Comparison of ENCODE assay signal across 8 cellular contexts in genomic region chr2:101152195-101153076, GRCh38. TPM values are rescaled to one million over a fixed set of nuclear protein-coding genes. Genes with fewer than 3 reads are reported as not detected.
A peak's percentile ranks its signal among the peaks of the same experiment; 100 is the strongest.
DNase-seq lines count a peak whose midpoint lies in the region; ATAC-seq and TF ChIP-seq lines count a peak whose summit lies in the region.

No MANE protein-coding gene starts in this region.

- no peaks in the 10 kb centered on the region for H3K9me3 ChIP-seq in BLaER1

- no peaks in the 10 kb centered on the region for H3K36me3 ChIP-seq in BLaER1

- H3K27ac ChIP-seq in BLaER1 (no peak overlapping the region), foreskin keratinocyte (no peak overlapping the region)

- peak; percentile 37 for DNase-seq in NCI-H2227 (lab: John Stamatoyannopoulos, UW; ENCODE audit: unreplicated experiment)
- DNase-seq in activated CD8-positive, alpha-beta memory T cell treated with anti-CD3 and anti-CD28 coated beads, Interleukin-2, amount 10 ng/mL, durations not matched to agents 7 days and 5 days: no peak
- DNase-seq in foreskin keratinocyte: peak in 1 of 2 donors; percentile 56
- peak; percentile 17 for DNase-seq in natural killer cell
- no peak for DNase-seq in mesenteric fat pad (ENCODE audit: low spot score)

- ATAC-seq in GM18508 (IDR thresholded peaks at IDR 0.05; ENCODE audit: insufficient read depth, unreplicated experiment) (peak; percentile 76), HG03045 (IDR thresholded peaks at IDR 0.05; ENCODE audit: unreplicated experiment) (peak; percentile 57), foreskin keratinocyte (no peak), natural killer cell (peak; percentile 64 to 72 (median 65))
- ATAC-seq in activated CD8-positive, alpha-beta memory T cell treated with anti-CD3 and anti-CD28 coated beads, Interleukin-2, amount 10 ng/mL, durations not matched to agents 7 days and 5 days: no peak

- CTCF ChIA-PET in activated CD8-positive, alpha-beta memory T cell treated with anti-CD3 and anti-CD28 coated beads, Interleukin-2, amount 10 ng/mL, durations not matched to agents 7 days and 5 days (lab: Charles Lee): interaction anchor here (1.0 to 3.3 kb wide), 3 partner anchors 117 to 149 kb away, joined by 3 to 10 read pairs (median 5); no protein-coding TSS in a partner anchor

- H3K27me3 Mint-ChIP-seq in activated CD8-positive, alpha-beta memory T cell treated with anti-CD3 and anti-CD28 coated beads, Interleukin-2, amount 10 ng/mL, durations not matched to agents 7 days and 5 days: peaks cover 63% of the 10 kb centered on the region
- H3K27me3 Mint-ChIP-seq in natural killer cell (ENCODE audit: low read depth in 2 of 2): peaks cover 18 to 25% of the 10 kb centered on the region in 2 donors

- H3K4me1 ChIP-seq in BLaER1: peaks cover 33% of the 10 kb centered on the region
- peaks cover 6% of the 10 kb centered on the region for H3K4me1 ChIP-seq in foreskin keratinocyte

- peak overlapping the region; percentile 96 for H3K4me2 ChIP-seq in BLaER1

- H3K9me3 Mint-ChIP-seq in activated CD8-positive, alpha-beta memory T cell treated with anti-CD3 and anti-CD28 coated beads, Interleukin-2, amount 10 ng/mL, durations not matched to agents 7 days and 5 days (ENCODE audit: low read depth): no peaks in the 10 kb centered on the region
- no peaks in the 10 kb centered on the region for H3K9me3 Mint-ChIP-seq in natural killer cell

- no peaks in the 10 kb centered on the region for H3K36me3 Mint-ChIP-seq in activated CD8-positive, alpha-beta memory T cell treated with anti-CD3 and anti-CD28 coated beads, Interleukin-2, amount 10 ng/mL, durations not matched to agents 7 days and 5 days
- no peaks in the 10 kb centered on the region for H3K36me3 Mint-ChIP-seq in natural killer cell

- H3K4me3 ChIP-seq in BLaER1: peak overlapping the region; percentile 74

- intact Hi-C loops in natural killer cell (cut with micrococcal nuclease): loop anchor here (1.0 to 5.0 kb wide), 2 partner anchors 115 to 140 kb away; no protein-coding TSS in a partner anchor

- peak overlapping the region; percentile 74 for H3K9ac ChIP-seq in BLaER1

- TF ChIP-seq CTCF in foreskin keratinocyte (conservative IDR thresholded peaks at IDR 0.05): peak; percentile 86
- TF ChIP-seq CTCF in natural killer cell (IDR thresholded peaks at IDR 0.05): peak; percentile 52

- H3K27ac Mint-ChIP-seq in activated CD8-positive, alpha-beta memory T cell treated with anti-CD3 and anti-CD28 coated beads, Interleukin-2, amount 10 ng/mL, durations not matched to agents 7 days and 5 days: no peak overlapping the region
- peak overlapping the region; percentile 51 to 71 for H3K27ac Mint-ChIP-seq in natural killer cell

- H3K27me3 ChIP-seq in BLaER1: peaks cover 36% of the 10 kb centered on the region
- H3K27me3 ChIP-seq in foreskin keratinocyte: no peaks in the 10 kb centered on the region

- H3K4me3 Mint-ChIP-seq in activated CD8-positive, alpha-beta memory T cell treated with anti-CD3 and anti-CD28 coated beads, Interleukin-2, amount 10 ng/mL, durations not matched to agents 7 days and 5 days: peak overlapping the region; percentile 70
- H3K4me3 Mint-ChIP-seq in natural killer cell: peak overlapping the region; percentile 84

- peaks cover 16% of the 10 kb centered on the region for H4K20me1 ChIP-seq in BLaER1

- peaks cover 14% of the 10 kb centered on the region for H3K4me1 Mint-ChIP-seq in activated CD8-positive, alpha-beta memory T cell treated with anti-CD3 and anti-CD28 coated beads, Interleukin-2, amount 10 ng/mL, durations not matched to agents 7 days and 5 days
- H3K4me1 Mint-ChIP-seq in natural killer cell: peaks cover 22 to 33% of the 10 kb centered on the region in 2 donors

RNA-seq across cellular contexts. Expression of gene TBC1D8, which starts 1.3 kb away (rescaled TPM):
- total RNA-seq in activated CD8-positive, alpha-beta memory T cell treated with anti-CD3 and anti-CD28 coated beads, Interleukin-2, amount 10 ng/mL, durations not matched to agents 7 days and 5 days: under 1 TPM; 0.12 to 0.45 TPM
- total RNA-seq in foreskin keratinocyte: 7.4 and 8.3 TPM in 2 replicates
- 2.3 and 3.0 TPM in 2 replicates for polyA plus RNA-seq in foreskin keratinocyte
- total RNA-seq in natural killer cell: 1 to 10 TPM; 2.2 to 8.7 (median 5.1) TPM
- total RNA-seq in mesenteric fat pad: 21.3 TPM

Comparison
In these comparisons a context has a peak if more than half of its experiments do, and no peak if none do; other contexts are left out.
1. ATAC-seq: peak in GM18508 (single experiment), HG03045 (single experiment) and natural killer cell (3 of 3); none in activated CD8-positive, alpha-beta memory T cell treated with anti-CD3 and anti-CD28 coated beads, Interleukin-2, amount 10 ng/mL, durations not matched to agents 7 days and 5 days (single experiment) and foreskin keratinocyte (single experiment).
2. DNase-seq: peak in NCI-H2227 (single experiment) and natural killer cell (single experiment); none in activated CD8-positive, alpha-beta memory T cell treated with anti-CD3 and anti-CD28 coated beads, Interleukin-2, amount 10 ng/mL, durations not matched to agents 7 days and 5 days (single experiment) and mesenteric fat pad (single experiment).